ENCODE assay signal across 1 cellular context in the genomic region with DNA sequence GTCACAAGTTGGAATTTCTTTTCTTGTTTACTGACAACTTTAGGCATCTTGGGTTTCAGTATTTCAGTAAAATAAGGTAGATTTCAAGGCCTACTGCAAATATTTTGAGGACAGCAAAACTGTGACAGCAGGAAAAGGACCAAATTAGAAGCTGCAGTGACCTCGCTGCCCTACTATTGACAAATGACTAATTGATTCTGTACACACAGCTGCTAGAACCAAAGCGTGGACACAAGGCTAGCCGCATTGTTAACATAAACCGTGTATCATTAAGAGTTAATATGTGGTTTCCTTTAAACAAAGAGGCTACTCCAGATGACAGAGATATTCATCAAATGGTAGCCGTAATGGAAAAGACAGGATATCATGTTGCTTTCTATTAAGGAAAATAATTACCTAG.
A peak's percentile ranks its signal among the peaks of the same experiment; 100 is the strongest.
TF ChIP-seq lines count a peak whose summit lies in the region.

No MANE protein-coding gene starts in this region.

TF ChIP-seq in HepG2, 621 proteins besides CTCF, POLR2A, EP300 and RAD21 (continued from another document and continues in another):
- no peak for TF ChIP-seq TFDP1 (CRISPR knock-in tag; IDR thresholded peaks at IDR 0.05; ENCODE audit: borderline replicate concordance)
- TF ChIP-seq MYC (CRISPR knock-in tag; IDR thresholded peaks at IDR 0.05; ENCODE audit: borderline replicate concordance) = no peak
- TF ChIP-seq ZNF816 (CRISPR knock-in tag; IDR thresholded peaks at IDR 0.05; ENCODE audit: borderline replicate concordance) = 0 out of 2 replicates have a peak, but pooled peaks have one; percentile 10
- TF ChIP-seq, protein P1, sequence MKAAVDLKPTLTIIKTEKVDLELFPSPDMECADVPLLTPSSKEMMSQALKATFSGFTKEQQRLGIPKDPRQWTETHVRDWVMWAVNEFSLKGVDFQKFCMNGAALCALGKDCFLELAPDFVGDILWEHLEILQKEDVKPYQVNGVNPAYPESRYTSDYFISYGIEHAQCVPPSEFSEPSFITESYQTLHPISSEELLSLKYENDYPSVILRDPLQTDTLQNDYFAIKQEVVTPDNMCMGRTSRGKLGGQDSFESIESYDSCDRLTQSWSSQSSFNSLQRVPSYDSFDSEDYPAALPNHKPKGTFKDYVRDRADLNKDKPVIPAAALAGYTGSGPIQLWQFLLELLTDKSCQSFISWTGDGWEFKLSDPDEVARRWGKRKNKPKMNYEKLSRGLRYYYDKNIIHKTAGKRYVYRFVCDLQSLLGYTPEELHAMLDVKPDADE (CRISPR knock-in tag; IDR thresholded peaks at IDR 0.05) = no peak
- no peak for TF ChIP-seq KLF15 (CRISPR knock-in tag; IDR thresholded peaks at IDR 0.05; ENCODE audit: borderline replicate concordance)
- TF ChIP-seq MZF1 (CRISPR knock-in tag; IDR thresholded peaks at IDR 0.05; ENCODE audit: borderline replicate concordance) = no peak
- no peak for TF ChIP-seq HMGXB4 (CRISPR knock-in tag; IDR thresholded peaks at IDR 0.05; ENCODE audit: borderline replicate concordance in 1 of 2, low read depth in 1 of 2)
- 0 out of 2 replicates have a peak, but pooled peaks have one; percentile 26 for TF ChIP-seq CBFB (CRISPR knock-in tag; IDR thresholded peaks at IDR 0.05)
- TF ChIP-seq JUND (CRISPR knock-in tag; IDR thresholded peaks at IDR 0.05) = peak; percentile 83; the same call in 1 of the 2 replicates
- TF ChIP-seq THYN1 (CRISPR knock-in tag; IDR thresholded peaks at IDR 0.05; ENCODE audit: borderline replicate concordance, low read depth) = no peak
- no peak for TF ChIP-seq FOXM1 (CRISPR knock-in tag; IDR thresholded peaks at IDR 0.05)
- TF ChIP-seq ZUFSP (CRISPR knock-in tag; IDR thresholded peaks at IDR 0.05; ENCODE audit: borderline replicate concordance) = no peak
- TF ChIP-seq ZNF20 (CRISPR knock-in tag; IDR thresholded peaks at IDR 0.05) = no peak
- no peak for TF ChIP-seq ZNF496 (CRISPR knock-in tag; IDR thresholded peaks at IDR 0.05; ENCODE audit: insufficient replicate concordance)
- TF ChIP-seq ZNF530 (CRISPR knock-in tag; IDR thresholded peaks at IDR 0.05; ENCODE audit: low read depth) = no peak
- TF ChIP-seq NKX3-1 (CRISPR knock-in tag; IDR thresholded peaks at IDR 0.05) = no peak
- no peak for TF ChIP-seq ZSCAN30 (CRISPR knock-in tag; IDR thresholded peaks at IDR 0.05)
- no peak for TF ChIP-seq GTF3A (CRISPR knock-in tag; conservative IDR thresholded peaks at IDR 0.05)
- no peak for TF ChIP-seq ZMYM3 (CRISPR knock-in tag; IDR thresholded peaks at IDR 0.05)
- TF ChIP-seq, protein P2, sequence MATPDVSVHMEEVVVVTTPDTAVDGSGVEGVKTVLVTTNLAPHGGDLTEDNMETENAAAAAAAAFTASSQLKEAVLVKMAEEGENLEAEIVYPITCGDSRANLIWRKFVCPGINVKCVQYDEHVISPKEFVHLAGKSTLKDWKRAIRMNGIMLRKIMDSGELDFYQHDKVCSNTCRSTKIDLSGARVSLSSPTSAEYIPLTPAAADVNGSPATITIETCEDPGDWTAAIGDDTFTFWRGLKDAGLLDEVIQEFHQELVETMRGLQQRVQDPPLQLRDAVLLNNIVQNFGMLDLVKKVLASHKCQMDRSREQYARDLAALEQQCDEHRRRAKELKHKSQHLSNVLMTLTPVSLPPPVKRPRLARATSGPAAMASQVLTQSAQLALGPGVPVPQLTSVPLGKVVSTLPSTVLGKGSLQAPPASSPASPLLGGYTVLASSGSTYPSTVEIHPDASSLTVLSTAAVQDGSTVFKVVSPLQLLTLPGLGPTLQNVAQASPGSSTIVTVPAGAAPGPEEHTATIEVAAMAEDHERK (CRISPR knock-in tag; IDR thresholded peaks at IDR 0.05; ENCODE audit: low read depth) = no peak
- no peak for TF ChIP-seq MXD3 (CRISPR knock-in tag; IDR thresholded peaks at IDR 0.05)
- TF ChIP-seq, protein P3, sequence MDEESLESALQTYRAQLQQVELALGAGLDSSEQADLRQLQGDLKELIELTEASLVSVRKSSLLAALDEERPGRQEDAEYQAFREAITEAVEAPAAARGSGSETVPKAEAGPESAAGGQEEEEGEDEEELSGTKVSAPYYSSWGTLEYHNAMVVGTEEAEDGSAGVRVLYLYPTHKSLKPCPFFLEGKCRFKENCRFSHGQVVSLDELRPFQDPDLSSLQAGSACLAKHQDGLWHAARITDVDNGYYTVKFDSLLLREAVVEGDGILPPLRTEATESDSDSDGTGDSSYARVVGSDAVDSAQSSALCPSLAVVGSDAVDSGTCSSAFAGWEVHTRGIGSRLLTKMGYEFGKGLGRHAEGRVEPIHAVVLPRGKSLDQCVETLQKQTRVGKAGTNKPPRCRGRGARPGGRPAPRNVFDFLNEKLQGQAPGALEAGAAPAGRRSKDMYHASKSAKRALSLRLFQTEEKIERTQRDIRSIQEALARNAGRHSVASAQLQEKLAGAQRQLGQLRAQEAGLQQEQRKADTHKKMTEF (CRISPR knock-in tag; IDR thresholded peaks at IDR 0.05) = peak; percentile 66; the same call in 1 of the 2 replicates
- TF ChIP-seq PHF21A (CRISPR knock-in tag; IDR thresholded peaks at IDR 0.05) = peak; percentile 47; the same call in 1 of the 2 replicates
- TF ChIP-seq ZNF451 (CRISPR knock-in tag; IDR thresholded peaks at IDR 0.05) = no peak
- TF ChIP-seq, protein P4, sequence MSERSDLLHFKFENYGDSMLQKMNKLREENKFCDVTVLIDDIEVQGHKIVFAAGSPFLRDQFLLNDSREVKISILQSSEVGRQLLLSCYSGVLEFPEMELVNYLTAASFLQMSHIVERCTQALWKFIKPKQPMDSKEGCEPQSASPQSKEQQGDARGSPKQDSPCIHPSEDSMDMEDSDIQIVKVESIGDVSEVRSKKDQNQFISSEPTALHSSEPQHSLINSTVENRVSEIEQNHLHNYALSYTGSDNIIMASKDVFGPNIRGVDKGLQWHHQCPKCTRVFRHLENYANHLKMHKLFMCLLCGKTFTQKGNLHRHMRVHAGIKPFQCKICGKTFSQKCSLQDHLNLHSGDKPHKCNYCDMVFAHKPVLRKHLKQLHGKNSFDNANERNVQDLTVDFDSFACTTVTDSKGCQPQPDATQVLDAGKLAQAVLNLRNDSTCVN (CRISPR knock-in tag; IDR thresholded peaks at IDR 0.05; ENCODE audit: borderline replicate concordance) = no peak
- no peak for TF ChIP-seq ZNF607 (CRISPR knock-in tag; IDR thresholded peaks at IDR 0.05; ENCODE audit: borderline replicate concordance)
- no peak for TF ChIP-seq CBX5 (CRISPR knock-in tag; IDR thresholded peaks at IDR 0.05; ENCODE audit: borderline replicate concordance)
- no peak for TF ChIP-seq ZNF616 (CRISPR knock-in tag; IDR thresholded peaks at IDR 0.05; ENCODE audit: low read depth)
- no peak for TF ChIP-seq ZNF546 (CRISPR knock-in tag; conservative IDR thresholded peaks at IDR 0.05)
- TF ChIP-seq ZNF251 (CRISPR knock-in tag; IDR thresholded peaks at IDR 0.05) = no peak
- TF ChIP-seq HHEX (CRISPR knock-in tag; IDR thresholded peaks at IDR 0.05) = peak; percentile 88
- TF ChIP-seq ZNF841 (CRISPR knock-in tag; IDR thresholded peaks at IDR 0.05; ENCODE audit: borderline replicate concordance) = no peak
- TF ChIP-seq ZNF234 (CRISPR knock-in tag; conservative IDR thresholded peaks at IDR 0.05) = no peak
- TF ChIP-seq, protein P5, sequence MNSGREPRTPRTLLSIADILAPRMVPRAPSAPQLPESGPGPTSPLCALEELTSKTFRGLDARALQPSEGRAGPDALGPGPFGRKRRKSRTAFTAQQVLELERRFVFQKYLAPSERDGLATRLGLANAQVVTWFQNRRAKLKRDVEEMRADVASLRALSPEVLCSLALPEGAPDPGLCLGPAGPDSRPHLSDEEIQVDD (CRISPR knock-in tag; IDR thresholded peaks at IDR 0.05; ENCODE audit: borderline replicate concordance) = no peak
- TF ChIP-seq TFDP2 (CRISPR knock-in tag; IDR thresholded peaks at IDR 0.05) = no peak
- TF ChIP-seq HMG20A (CRISPR knock-in tag; IDR thresholded peaks at IDR 0.05; ENCODE audit: borderline replicate concordance) = peak; percentile 77; the same call in 1 of the 2 replicates
- no peak for TF ChIP-seq ZNF576 (CRISPR knock-in tag; IDR thresholded peaks at IDR 0.05)
- no peak for TF ChIP-seq ZNF644 (CRISPR knock-in tag; IDR thresholded peaks at IDR 0.05; ENCODE audit: low read depth)
- TF ChIP-seq ZNF549 (CRISPR knock-in tag; IDR thresholded peaks at IDR 0.05) = no peak
- no peak for TF ChIP-seq EED (CRISPR knock-in tag; IDR thresholded peaks at IDR 0.05)
- no peak for TF ChIP-seq KDM6A (CRISPR knock-in tag; IDR thresholded peaks at IDR 0.05; ENCODE audit: low read depth)
- TF ChIP-seq NFATC3 (CRISPR knock-in tag; IDR thresholded peaks at IDR 0.05) = no peak
- no peak for TF ChIP-seq ZNF605 (CRISPR knock-in tag; IDR thresholded peaks at IDR 0.05)
- TF ChIP-seq RBFOX2 (IDR thresholded peaks at IDR 0.05; ENCODE audit: low read depth, low read length) = no peak
- TF ChIP-seq ZNF777 (CRISPR knock-in tag; IDR thresholded peaks at IDR 0.05) = no peak
- no peak for TF ChIP-seq AHR (CRISPR knock-in tag; IDR thresholded peaks at IDR 0.05)
- TF ChIP-seq ZNF670 (CRISPR knock-in tag; IDR thresholded peaks at IDR 0.05; ENCODE audit: borderline replicate concordance) = no peak
- no peak for TF ChIP-seq ZNF10 (CRISPR knock-in tag; IDR thresholded peaks at IDR 0.05; ENCODE audit: borderline replicate concordance, low read depth)
- TF ChIP-seq ZNF569 (CRISPR knock-in tag; IDR thresholded peaks at IDR 0.05; ENCODE audit: borderline replicate concordance) = no peak
- no peak for TF ChIP-seq RAD51 (IDR thresholded peaks at IDR 0.05; ENCODE audit: borderline replicate concordance)
- TF ChIP-seq ZNF281 (CRISPR knock-in tag; IDR thresholded peaks at IDR 0.05; ENCODE audit: borderline replicate concordance) = no peak
- TF ChIP-seq ZNF75D (CRISPR knock-in tag; IDR thresholded peaks at IDR 0.05; ENCODE audit: borderline replicate concordance) = no peak
- no peak for TF ChIP-seq SMAD9 (CRISPR knock-in tag; IDR thresholded peaks at IDR 0.05)
- no peak for TF ChIP-seq RFX3 (CRISPR knock-in tag; IDR thresholded peaks at IDR 0.05)
- TF ChIP-seq NFE2L2 (IDR thresholded peaks at IDR 0.05; ENCODE audit: low read length) = no peak
